11 cellular contexts compared by ENCODE assay signal in the genomic region with DNA sequence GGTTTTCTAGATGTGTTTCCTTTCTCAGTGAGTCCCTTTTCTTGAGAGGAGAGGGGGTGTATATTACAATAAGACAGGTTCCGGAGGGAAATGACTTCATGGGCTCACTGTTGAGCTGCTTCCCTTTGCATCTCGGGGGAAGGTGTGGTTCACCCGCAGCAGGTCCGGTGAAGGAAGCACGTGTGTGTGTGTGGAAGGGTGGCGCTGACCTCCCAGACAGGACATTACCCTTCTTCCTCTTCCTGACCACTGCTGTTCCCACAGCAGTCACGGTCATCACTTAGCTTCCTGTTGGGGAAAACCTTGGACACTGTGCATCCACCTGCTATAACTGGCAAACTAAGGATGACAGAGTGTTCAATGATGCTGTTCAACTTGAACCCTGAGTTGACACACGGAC.
DNase-seq lines count a peak whose midpoint lies in the region; ATAC-seq, FAIRE-seq and TF ChIP-seq lines count a peak whose summit lies in the region.
"Had no signal": no experiment of that assay in that cellular context is flagged by ENCODE, and none has a peak within 500 bp of the region (broad histone marks: within the 10 kb centered on the region; RNA-seq: fewer than 3 reads in every experiment).

No MANE protein-coding gene starts in this region.

- CTCF ChIA-PET in GM12878 (lab: Yijun Ruan, JAX) = interaction anchor here (0.7 to 1.1 kb wide), 2 partner anchors 58 to 131 kb away, joined by 3 read pairs; no protein-coding TSS in a partner anchor
- CTCF ChIA-PET in OCI-LY7 (lab: Charles Lee; ENCODE audit: unreplicated experiment) = no interaction called here

- no peak overlapping the region for H3K27ac ChIP-seq in GM12878 (ENCODE audit: control insufficient read depth, insufficient read depth)
- peak overlapping the region; percentile 94 for H3K27ac ChIP-seq in right cardiac atrium (ENCODE audit: low read length)
- no peak overlapping the region for H3K27ac ChIP-seq in OCI-LY7 (ENCODE audit: low read depth, low read length, poor library complexity, severe bottlenecking)

- H3K36me3 ChIP-seq in GM12878 (ENCODE audit: control insufficient read depth in 2 of 2, insufficient read depth in 2 of 2, low read length in 1 of 2) (no peaks in the 10 kb centered on the region), OCI-LY7 (ENCODE audit: insufficient read depth, low read length) (no peaks in the 10 kb centered on the region)

- RAD21 ChIA-PET in GM12878 (lab: Charles Lee; ENCODE audit: unreplicated experiment) = no interaction called here

- TF ChIP-seq CTCF in GM12878 (IDR thresholded peaks at IDR 0.05 in 2 of 3, conservative IDR thresholded peaks at IDR 0.05 in 1 of 3; ENCODE audit: control insufficient read depth in 2 of 3, extremely low read depth in 1 of 3, insufficient read depth in 1 of 3, low read depth in 3 of 3, low read length in 3 of 3) (no peak), OCI-LY7 (conservative IDR thresholded peaks at IDR 0.05; ENCODE audit: low read length) (no peak)

- DNase-seq in CMK (ENCODE audit: low read depth) (peak; percentile 27), GM12878 (ENCODE audit: low read depth, low spot score) (no peak), right cardiac atrium (peak; percentile 60 to 72 (median 67)), sciatic nerve (ENCODE audit: low spot score) (no peak), mucosa of gallbladder (ENCODE audit: low spot score) (no peak), globus pallidus (ENCODE audit: low spot score) (no peak), OCI-LY7 (ENCODE audit: low spot score) (no peak), RPMI8226 (no peak)
- DNase-seq: activated T-cell treated with anti-CD3 and anti-CD28 coated beads, Interleukin-2, amount 50 U/mL, for 48 hours; cortex of kidney; NCI-H1930 had no signal

- no peak overlapping the region for H2AFZ ChIP-seq in GM12878 (ENCODE audit: control insufficient read depth, low read depth, low read length)
- H2AFZ ChIP-seq in OCI-LY7 (ENCODE audit: low read length) = no peak overlapping the region

- SMC1A ChIA-PET in GM12878 (lab: Charles Lee; ENCODE audit: uncharacterized antibody, unreplicated experiment) = interaction anchor here (0.8 to 1.8 kb wide), 2 partner anchors 9 to 265 kb away, joined by 3 to 7 read pairs; no protein-coding TSS in a partner anchor

- H3K4me3 ChIP-seq in GM12878 (no peak overlapping the region), right cardiac atrium (ENCODE audit: low read length) (no peak overlapping the region), OCI-LY7 (ENCODE audit: low read depth, low read length, poor library complexity, severe bottlenecking) (no peak overlapping the region)

- H3K4me2 ChIP-seq in GM12878 (ENCODE audit: control insufficient read depth, insufficient read depth) = no peak overlapping the region
- no peak overlapping the region for H3K4me2 ChIP-seq in OCI-LY7 (ENCODE audit: low read length)

- no peak overlapping the region for H3K9ac ChIP-seq in GM12878 (ENCODE audit: control insufficient read depth, insufficient read depth, low read length)

- POLR2A ChIA-PET in GM12878 (lab: Charles Lee) = no interaction called here
- POLR2A ChIA-PET in OCI-LY7 (lab: Charles Lee) = no interaction called here

- H3K9me2 ChIP-seq in OCI-LY7 (ENCODE audit: insufficient read depth, low read length) = no peaks in the 10 kb centered on the region

- no peaks in the 10 kb centered on the region; a peak in 1 of 4 replicates for H3K27me3 ChIP-seq in GM12878 (replicated peaks in 1 of 2; ENCODE audit: control insufficient read depth in 2 of 2, insufficient read depth in 2 of 2, low read length in 1 of 2)
- no peaks in the 10 kb centered on the region for H3K27me3 ChIP-seq in right cardiac atrium (ENCODE audit: control insufficient read depth, insufficient read depth)

- H3K4me1 ChIP-seq in GM12878 (ENCODE audit: control insufficient read depth, insufficient read depth, low read length) = no peaks in the 10 kb centered on the region; the same call in 1 of the 2 replicates
- no peaks in the 10 kb centered on the region for H3K4me1 ChIP-seq in right cardiac atrium (ENCODE audit: control insufficient read depth, insufficient read depth, low read length)
- H3K4me1 ChIP-seq in OCI-LY7 (ENCODE audit: insufficient read depth, low read length, poor library complexity, severe bottlenecking) = peaks cover 42% of the 10 kb centered on the region

- H3K9me3 ChIP-seq in GM12878 (replicated peaks; ENCODE audit: control insufficient read depth, insufficient read depth, low read length) = no peaks in the 10 kb centered on the region; the same call in 2 of the 3 replicates
- H3K9me3 ChIP-seq in right cardiac atrium (ENCODE audit: control insufficient read depth, low read length) = no peaks in the 10 kb centered on the region
- H3K9me3 ChIP-seq in OCI-LY7 (ENCODE audit: low read length) = peaks cover 5% of the 10 kb centered on the region; the same call in 1 of the 2 replicates

- TF ChIP-seq POLR2A in GM12878 (IDR thresholded peaks at IDR 0.05; ENCODE audit: low read depth, low read length) = no peak

- no peaks in the 10 kb centered on the region for H3K79me2 ChIP-seq in GM12878 (ENCODE audit: control insufficient read depth, insufficient read depth, low read length)
- no peaks in the 10 kb centered on the region for H3K79me2 ChIP-seq in OCI-LY7 (ENCODE audit: insufficient read depth, low read depth, low read length)

- WGBS in GM12878 (ENCODE audit: insufficient coverage, insufficient replicate concordance, low lambda C conversion rate, missing lambda C conversion rate) = 14% methylated on average over 8 of the region's 8 CpGs
- WGBS in right cardiac atrium = 71% methylated on average over 8 of the region's 8 CpGs

- no peaks in the 10 kb centered on the region for H4K20me1 ChIP-seq in GM12878 (ENCODE audit: control insufficient read depth, insufficient read depth)
- no peaks in the 10 kb centered on the region for H4K20me1 ChIP-seq in OCI-LY7 (ENCODE audit: insufficient read depth, low read length)

- in situ Hi-C loops in GM12878 (cut with MboI) = no loop called here

- intact Hi-C loops in GM12878 (cut with micrococcal nuclease; ENCODE audit: unreplicated experiment) = no loop called here
- intact Hi-C loops in right cardiac atrium (cut with DNase I) = no loop called here
- intact Hi-C loops in sciatic nerve (cut with DNase I) = no loop called here
- intact Hi-C loops in OCI-LY7 (cut with micrococcal nuclease; ENCODE audit: unreplicated experiment) = no loop called here

- TF ChIP-seq EP300 in GM12878 (IDR thresholded peaks at IDR 0.05; ENCODE audit: borderline replicate concordance in 1 of 2, control insufficient read depth in 1 of 2, low read depth in 2 of 2, low read length in 2 of 2) = no peak

- TF ChIP-seq RAD21 in GM12878 (IDR thresholded peaks at IDR 0.05; ENCODE audit: insufficient read depth, low read depth, low read length) = no peak

- BruUV-seq in GM12878 (replicated peaks; lab: Mats Ljungman, UMichigan) = no TSS peak
- no TSS peak for BruUV-seq in OCI-LY7 (replicated peaks; lab: Mats Ljungman, UMichigan)

- FAIRE-seq in GM12878 (lab: Jason Lieb, UNC) = no peak

- ATAC-seq in GM12878 = peak; percentile 17; the same call in 1 of the 3 replicates
- peak; percentile 80 to 93 for ATAC-seq in right cardiac atrium
- ATAC-seq in sciatic nerve = peak; percentile 32

TF ChIP-seq in GM12878, 131 proteins besides CTCF, POLR2A, EP300 and RAD21:
- TF ChIP-seq SP1 (IDR thresholded peaks at IDR 0.05; ENCODE audit: low read depth, low read length) = no peak
- peak; percentile 10; the same call in 1 of the 2 replicates for TF ChIP-seq RUNX3 (IDR thresholded peaks at IDR 0.05; ENCODE audit: low read length)
TF ChIP-seq in GM12878: peak in this region for 1.

Comparison
In these comparisons a context has a peak if more than half of its experiments do, and no peak if none do; other contexts are left out.
1. DNase-seq: peak in CMK (single experiment) and right cardiac atrium (3 of 3); none in GM12878 (single experiment), sciatic nerve (single experiment), mucosa of gallbladder (single experiment), globus pallidus (single experiment), OCI-LY7 (single experiment) and RPMI8226 (single experiment).
2. ATAC-seq: peak in every context shown above with its lines; median percentile 86 in right cardiac atrium; 32 in sciatic nerve; 17 in GM12878.